ENCODE assay signal across 9 cellular contexts in the genomic region with DNA sequence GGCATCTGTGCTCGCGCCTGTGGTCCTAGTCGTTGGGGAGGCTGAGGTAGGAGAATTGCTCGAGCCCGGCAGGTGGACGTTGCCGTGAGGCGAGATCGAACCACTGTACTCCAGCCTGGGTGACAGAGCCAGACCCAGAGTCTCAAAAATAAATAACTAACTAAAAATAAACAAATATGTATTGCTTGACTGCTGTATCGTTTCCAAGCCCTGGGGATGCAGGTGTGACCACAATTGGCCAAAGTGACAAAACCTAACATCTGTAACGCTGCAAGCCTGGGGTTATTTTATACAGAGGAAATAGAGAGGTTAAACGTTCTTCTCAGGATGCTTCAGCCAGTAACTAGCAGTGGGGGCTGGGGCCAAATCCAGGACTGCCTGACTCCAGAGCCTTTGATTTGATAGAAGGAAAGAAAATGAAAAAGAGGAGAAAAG. TPM values are rescaled to one million over a fixed set of nuclear protein-coding genes. Genes with fewer than 3 reads are reported as not detected.
A peak's percentile ranks its signal among the peaks of the same experiment; 100 is the strongest.
DNase-seq lines count a peak whose midpoint lies in the region; ATAC-seq, FAIRE-seq and TF ChIP-seq lines count a peak whose summit lies in the region.
"Had no signal": no experiment of that assay in that cellular context is flagged by ENCODE, and none has a peak within 500 bp of the region (broad histone marks: within the 10 kb centered on the region; RNA-seq: fewer than 3 reads in every experiment).

No MANE protein-coding gene starts in this region.

- H3K79me2 ChIP-seq in GM12878 (ENCODE audit: control insufficient read depth, insufficient read depth, low read length): peaks cover 35% of the 10 kb centered on the region

- CTCF ChIA-PET in A549 (lab: Yijun Ruan, JAX) (no interaction called here), GM12878 (lab: Yijun Ruan, JAX) (interaction anchor here (0.8 to 1.9 kb wide), 3 partner anchors 13 to 169 kb away, joined by 3 to 9 read pairs (median 3); no protein-coding TSS in a partner anchor)

- H3K4me1 ChIP-seq in A549 (peaks cover 22% of the 10 kb centered on the region), GM12878 (ENCODE audit: control insufficient read depth, insufficient read depth, low read length) (peaks cover 8% of the 10 kb centered on the region), thyroid gland (peaks cover 15 to 18% of the 10 kb centered on the region in 2 donors)

- no peak overlapping the region for H3K4me3 ChIP-seq in A549
- peak overlapping the region; percentile 53; the same call in 1 of the 2 replicates for H3K4me3 ChIP-seq in GM12878
- no peak overlapping the region for H3K4me3 ChIP-seq in thyroid gland (replicated peaks in 1 of 3)
- no peak overlapping the region for H3K4me3 ChIP-seq in foreskin fibroblast (ENCODE audit: low read depth in 1 of 2, low read length in 2 of 2)

- TF ChIP-seq RAD21 in A549 (conservative IDR thresholded peaks at IDR 0.05 in 1 of 2, IDR thresholded peaks at IDR 0.05 in 1 of 2) (no peak), GM12878 (IDR thresholded peaks at IDR 0.05; ENCODE audit: insufficient read depth, low read depth, low read length) (no peak)

- no peaks in the 10 kb centered on the region for H3K27me3 ChIP-seq in GM12878 (replicated peaks in 1 of 2; ENCODE audit: control insufficient read depth in 2 of 2, insufficient read depth in 2 of 2, low read length in 1 of 2)
- no peaks in the 10 kb centered on the region for H3K27me3 ChIP-seq in thyroid gland

- H3K27ac ChIP-seq in A549: peak overlapping the region; percentile 81 to 92; a peak in 4 of 6 replicates
- peak overlapping the region; percentile 40; the same call in 1 of the 2 replicates for H3K27ac ChIP-seq in GM12878 (ENCODE audit: control insufficient read depth, insufficient read depth)
- H3K27ac ChIP-seq in thyroid gland: peak overlapping the region in 1 of 3 donors; percentile 99

- intact Hi-C loops in GM12878 (cut with micrococcal nuclease; ENCODE audit: unreplicated experiment) (loop anchor here (5.0 kb wide), 1 partner anchor 170 kb away; no protein-coding TSS in a partner anchor), thyroid gland (cut with DNase I) (loop anchor here (10.0 kb wide), 1 partner anchor 147 kb away; a partner anchor contains a TSS)

- POLR2A ChIA-PET in A549 (lab: Yijun Ruan, JAX) (interaction anchor here (1.8 kb wide), 1 partner anchor 169 kb away, joined by 5 read pairs; no protein-coding TSS in a partner anchor), GM12878 (lab: Charles Lee) (interaction anchor here (0.6 to 0.9 kb wide), 3 partner anchors 15 to 552 kb away, joined by 3 to 4 read pairs (median 4); no protein-coding TSS in a partner anchor)

- peak overlapping the region; percentile 96; the same call in 2 of the 3 replicates for H3K4me2 ChIP-seq in A549
- peak overlapping the region; percentile 88 for H3K4me2 ChIP-seq in GM12878 (ENCODE audit: control insufficient read depth, insufficient read depth)

- H3K36me3 ChIP-seq in GM12878 (ENCODE audit: control insufficient read depth in 2 of 2, insufficient read depth in 2 of 2, low read length in 1 of 2) (peaks cover 0 to 2% of the 10 kb centered on the region in 2 experiments), thyroid gland (peaks cover 5 to 6% of the 10 kb centered on the region in 2 donors)

- no peaks in the 10 kb centered on the region; the same call in 1 of the 2 replicates for H4K20me1 ChIP-seq in GM12878 (ENCODE audit: control insufficient read depth, insufficient read depth)

- H2AFZ ChIP-seq in GM12878 (ENCODE audit: control insufficient read depth, low read depth, low read length): peak overlapping the region; percentile 52

- RAD21 ChIA-PET in GM12878 (lab: Charles Lee; ENCODE audit: unreplicated experiment): interaction anchor here (0.5 to 1.8 kb wide), 5 partner anchors 13 to 675 kb away, joined by 3 to 7 read pairs (median 4); no protein-coding TSS in a partner anchor

- no peak for DNase-seq in A549 (ENCODE audit: low read depth in 1 of 2, low spot score in 1 of 2)
- peak; percentile 72 for DNase-seq in GM12878 (ENCODE audit: low read depth, low spot score)
- no peak for DNase-seq in thyroid gland
- DNase-seq in DMS53 (lab: John Stamatoyannopoulos, UW): no peak
- DNase-seq in NCI-H1105 treated with DMSO at 0.1 percent for 48 hours (lab: John Stamatoyannopoulos, UW): no peak
- no peak for DNase-seq in foreskin fibroblast
- DNase-seq: amniotic stem cell had no signal

- TF ChIP-seq POLR2A in A549 (IDR thresholded peaks at IDR 0.05; ENCODE audit: low read length) (no peak), GM12878 (IDR thresholded peaks at IDR 0.05; ENCODE audit: low read depth, low read length) (no peak), thyroid gland (IDR thresholded peaks at IDR 0.05) (no peak)

- ATAC-seq in A549: no peak
- peak; percentile 40 for ATAC-seq in GM18907 (IDR thresholded peaks at IDR 0.05; ENCODE audit: unreplicated experiment)
- ATAC-seq in HG03354 (IDR thresholded peaks at IDR 0.05; ENCODE audit: poor library complexity, severe bottlenecking, unreplicated experiment): peak; percentile 56
- peak; percentile 28 for ATAC-seq in GM12878

- TF ChIP-seq CTCF in A549 (IDR thresholded peaks at IDR 0.05) (no peak), GM12878 (IDR thresholded peaks at IDR 0.05 in 2 of 3, conservative IDR thresholded peaks at IDR 0.05 in 1 of 3; ENCODE audit: control insufficient read depth in 2 of 3, extremely low read depth in 1 of 3, insufficient read depth in 1 of 3, low read depth in 3 of 3, low read length in 3 of 3) (no peak), thyroid gland (IDR thresholded peaks at IDR 0.05) (no peak), foreskin fibroblast (IDR thresholded peaks at IDR 0.05; ENCODE audit: low read depth, low read length) (no peak)

- no peak for FAIRE-seq in A549 (lab: Jason Lieb, UNC)
- peak; percentile 18 for FAIRE-seq in GM12878 (lab: Jason Lieb, UNC)

- no peaks in the 10 kb centered on the region for H3K9me3 ChIP-seq in A549
- H3K9me3 ChIP-seq in GM12878 (replicated peaks; ENCODE audit: control insufficient read depth, insufficient read depth, low read length): no peaks in the 10 kb centered on the region
- no peaks in the 10 kb centered on the region for H3K9me3 ChIP-seq in thyroid gland

- SMC1A ChIA-PET in GM12878 (lab: Charles Lee; ENCODE audit: uncharacterized antibody, unreplicated experiment): interaction anchor here (1.5 to 1.6 kb wide), 2 partner anchors 11 to 46 kb away, joined by 4 to 5 read pairs; no protein-coding TSS in a partner anchor

- TF ChIP-seq EP300 in A549 (IDR thresholded peaks at IDR 0.05) (no peak), GM12878 (IDR thresholded peaks at IDR 0.05; ENCODE audit: borderline replicate concordance in 1 of 2, control insufficient read depth in 1 of 2, low read depth in 2 of 2, low read length in 2 of 2) (peak; percentile 55 to 70; a peak in 3 of 4 replicates)

- no TSS peak for BruUV-seq in GM12878 (replicated peaks; lab: Mats Ljungman, UMichigan)

- in situ Hi-C loops in GM12878 (cut with MboI): no loop called here

- WGBS in A549 (ENCODE audit: missing lambda C conversion rate): 87% methylated on average over 12 of the region's 12 CpGs
- 3% methylated on average over 12 of the region's 12 CpGs for WGBS in GM12878 (ENCODE audit: insufficient coverage, insufficient replicate concordance, low lambda C conversion rate, missing lambda C conversion rate)
- 84 to 89% methylated on average over 12 of the region's 12 CpGs for WGBS in thyroid gland, 2 donors

- peak overlapping the region; percentile 37 for H3K9ac ChIP-seq in GM12878 (ENCODE audit: control insufficient read depth, insufficient read depth, low read length)

RNA-seq across cellular contexts. Expression of a gene that starts 1.9 kb away (rescaled TPM):
- polyA plus RNA-seq in A549 (2011; rRNA removed) (339 and 652 TPM in 2 replicates), A549 (2017; fragmentation: RNase III; extraction: RNeasy Plus Mini Kit Qiagen cat#74134 plus additional on column Dnase treatment) (582 to 629 TPM (median 605 TPM) in 3 replicates), GM12878 (2011; rRNA removed) (499 and 606 TPM in 2 replicates), GM12878 (2014; fragmentation: Illumina TruSeq; extraction: Trizol) (314 and 338 TPM in 2 replicates), GM12878 (2014; fragmentation: Nextera tagmentation; extraction: Ambion mirVana) (1,000 to 10,000 TPM in 1 of 2 experiments, 100 to 1,000 TPM in 1; 971 to 1,377 TPM), GM12878 (2014; rRNA removed) (482 and 486 TPM in 2 replicates), GM12878 (2016; fragmentation: Nextera tagmentation; extraction: Ambion mirVana) (100 to 1,000 TPM; 569 to 577 TPM)
- polyA plus RNA-seq in A549 (2012; cell fraction: cytosol; rRNA removed): 383 and 445 TPM in 2 replicates
- 207 and 251 TPM in 2 replicates for polyA plus RNA-seq in A549 (2012; cell fraction: nucleus; rRNA removed)
- 152 and 175 TPM in 2 replicates for polyA minus RNA-seq in A549 (2011; rRNA and poly(A)+ RNA removed)
- 206 and 241 TPM in 2 replicates for total RNA-seq in GM12878 (2013; cell fraction: nucleolus; rRNA removed)
- total RNA-seq in GM12878 (2014; rRNA removed) (195 and 229 TPM in 2 replicates), GM12878 (2014; rRNA removed; fragmentation: Illumina TruSeq; extraction: Trizol) (240 and 256 TPM in 2 replicates), GM12878 (2021) (456 and 467 TPM in 2 replicates), thyroid gland (100 to 1,000 TPM; 120 to 287 (median 144) TPM)
- 111 TPM for polyA plus RNA-seq in GM12878 (2011; ENCODE audit: low read depth)
- polyA plus RNA-seq in GM12878 (2011; cell fraction: cytosol; rRNA removed): 365 and 371 TPM in 2 replicates
- 363 and 479 TPM in 2 replicates for polyA plus RNA-seq in GM12878 (2011; cell fraction: nucleus; rRNA removed)
- polyA plus RNA-seq in GM12878 (2012): 225 and 308 TPM in 2 replicates
- polyA minus RNA-seq in GM12878 (2011; rRNA and poly(A)+ RNA removed): 211 and 244 TPM in 2 replicates
- polyA minus RNA-seq in GM12878 (2011; cell fraction: cytosol; rRNA and poly(A)+ RNA removed): 69.4 and 86.1 TPM in 2 replicates
- 133 and 210 TPM in 2 replicates for polyA minus RNA-seq in GM12878 (2011; cell fraction: nucleus; rRNA and poly(A)+ RNA removed)

RNA-seq across cellular contexts. Expression of a gene that starts 45.0 kb away (rescaled TPM):
- polyA plus RNA-seq in A549 (2011; rRNA removed) (30.0 and 30.7 TPM in 2 replicates), A549 (2017; fragmentation: RNase III; extraction: RNeasy Plus Mini Kit Qiagen cat#74134 plus additional on column Dnase treatment) (30.9 to 31.6 TPM (median 31.0 TPM) in 3 replicates), GM12878 (2011; rRNA removed) (13.5 and 17.0 TPM in 2 replicates), GM12878 (2014; fragmentation: Illumina TruSeq; extraction: Trizol) (18.7 and 22.1 TPM in 2 replicates), GM12878 (2014; fragmentation: Nextera tagmentation; extraction: Ambion mirVana) (1 to 10 TPM; 4.1 to 6.6 TPM), GM12878 (2014; rRNA removed) (11.2 and 11.8 TPM in 2 replicates), GM12878 (2016; fragmentation: Nextera tagmentation; extraction: Ambion mirVana) (10 to 100 TPM; 17.1 to 17.5 TPM)
- 7.9 and 10.0 TPM in 2 replicates for polyA plus RNA-seq in A549 (2012; cell fraction: cytosol; rRNA removed)
- polyA plus RNA-seq in A549 (2012; cell fraction: nucleus; rRNA removed): 11.2 and 17.9 TPM in 2 replicates
- polyA minus RNA-seq in A549 (2011; rRNA and poly(A)+ RNA removed): 9.8 and 11.4 TPM in 2 replicates
- 26.5 and 28.5 TPM in 2 replicates for total RNA-seq in GM12878 (2013; cell fraction: nucleolus; rRNA removed)
- total RNA-seq in GM12878 (2014; rRNA removed) (9.4 and 10.5 TPM in 2 replicates), GM12878 (2014; rRNA removed; fragmentation: Illumina TruSeq; extraction: Trizol) (13.6 and 13.7 TPM in 2 replicates), GM12878 (2021) (13.1 and 15.4 TPM in 2 replicates), thyroid gland (10 to 100 TPM; 11.9 to 21.9 (median 14.1) TPM)
- 10.0 TPM for polyA plus RNA-seq in GM12878 (2011; ENCODE audit: low read depth)
- 7.0 and 10.3 TPM in 2 replicates for polyA plus RNA-seq in GM12878 (2011; cell fraction: cytosol; rRNA removed)
- polyA plus RNA-seq in GM12878 (2011; cell fraction: nucleus; rRNA removed): 18.9 and 19.3 TPM in 2 replicates
- 10.1 and 13.7 TPM in 2 replicates for polyA plus RNA-seq in GM12878 (2012)
- polyA minus RNA-seq in GM12878 (2011; rRNA and poly(A)+ RNA removed): 6.7 and 7.2 TPM in 2 replicates
- polyA minus RNA-seq in GM12878 (2011; cell fraction: cytosol; rRNA and poly(A)+ RNA removed): 3.7 and 5.0 TPM in 2 replicates
- polyA minus RNA-seq in GM12878 (2011; cell fraction: nucleus; rRNA and poly(A)+ RNA removed): 5.0 and 7.3 TPM in 2 replicates

Comparison
In these comparisons a context has a peak if more than half of its experiments do, and no peak if none do; other contexts are left out.
1. ATAC-seq: peak in GM18907 (single experiment), HG03354 (single experiment) and GM12878 (single experiment); none in A549 (0 of 2).